Comparison of ENCODE assay signal across 18 cellular contexts in genomic region chr20:36859282-36859555, GRCh38. TPM values are rescaled to one million over a fixed set of nuclear protein-coding genes. Genes with fewer than 3 reads are reported as not detected.
DNase-seq lines count a peak whose midpoint lies in the region; ATAC-seq, FAIRE-seq and TF ChIP-seq lines count a peak whose summit lies in the region.
"Had no signal": no experiment of that assay in that cellular context is flagged by ENCODE, and none has a peak within 500 bp of the region (broad histone marks: within the 10 kb centered on the region; RNA-seq: fewer than 3 reads in every experiment).

No MANE protein-coding gene starts in this region.

- H3K27me3 ChIP-seq in HepG2 (ENCODE audit: control insufficient read depth in 1 of 2, insufficient read depth in 2 of 2, low read length in 2 of 2) (0 out of 5 replicates have a peak, but pooled peaks cover 0 to 1% of the 10 kb centered on the region in 2 experiments), right lobe of liver (peaks cover 0 to 4% of the 10 kb centered on the region in 2 donors), aorta (ENCODE audit: control insufficient read depth in 1 of 2, insufficient read depth in 2 of 2, low read length in 1 of 2) (no peaks in the 10 kb centered on the region)

- TF ChIP-seq POLR2A in HepG2 (IDR thresholded peaks at IDR 0.05; ENCODE audit: insufficient read depth in 1 of 2, low read depth in 2 of 2, low read length in 2 of 2) (no peak), right lobe of liver (IDR thresholded peaks at IDR 0.05) (no peak)

- no peak for TF ChIP-seq EP300 in HepG2 (IDR thresholded peaks at IDR 0.05; ENCODE audit: low read depth in 2 of 2, low read length in 2 of 2)
- no peak for TF ChIP-seq EP300 in HepG2 (CRISPR knock-in tag; IDR thresholded peaks at IDR 0.05; ENCODE audit: borderline replicate concordance)

- TF ChIP-seq CTCF in HepG2 (CRISPR knock-in tag; IDR thresholded peaks at IDR 0.05) (no peak), right lobe of liver (IDR thresholded peaks at IDR 0.05) (no peak), nephron (IDR thresholded peaks at IDR 0.05; ENCODE audit: unreplicated experiment in 3 of 3) (no peak)

- H4K20me1 ChIP-seq in HepG2 (ENCODE audit: insufficient read depth, low read length): no peaks in the 10 kb centered on the region

- peak; percentile 78 for FAIRE-seq in HepG2 (lab: Jason Lieb, UNC)
- FAIRE-seq: colon, kidney had no signal

- H2AFZ ChIP-seq in HepG2 (ENCODE audit: low read length): no peak overlapping the region

- no peaks in the 10 kb centered on the region; a peak in 2 of 5 replicates for H3K36me3 ChIP-seq in HepG2 (replicated peaks in 1 of 2; ENCODE audit: control insufficient read depth in 1 of 2, insufficient read depth in 2 of 2, low read length in 2 of 2)
- no peaks in the 10 kb centered on the region for H3K36me3 ChIP-seq in right lobe of liver
- H3K36me3 ChIP-seq in aorta (ENCODE audit: control insufficient read depth in 1 of 2, insufficient read depth in 2 of 2, low read length in 1 of 2): no peaks in the 10 kb centered on the region

- BruUV-seq in HepG2 (replicated peaks; lab: Mats Ljungman, UMichigan): no TSS peak

- POLR2A ChIA-PET in HepG2 (lab: Yijun Ruan, JAX): no interaction called here

- ATAC-seq in HepG2 (no peak), right lobe of liver (no peak), HG03108 (IDR thresholded peaks at IDR 0.05; ENCODE audit: unreplicated experiment) (no peak), aorta (ENCODE audit: low FRiP score) (no peak)
- ATAC-seq: activated CD4-positive, CD25-positive, alpha-beta regulatory T cell treated with anti-CD3 and anti-CD28 coated beads, Interleukin-2, amount 50 U/mL, for 24 hours; activated T-helper 17 cell treated with anti-CD3 and anti-CD28 coated beads, Interleukin-2, amount 50 U/mL, for 72 hours; stimulated activated effector memory CD8-positive, alpha-beta T cell treated with anti-CD3 and anti-CD28 coated beads, Interleukin-12 subunit alpha, Interleukin-12 subunit beta, amount 100 ng/mL, for 72 hours had no signal

- peak overlapping the region in 2 of 3 experiments; percentile 26 to 60 for H3K4me3 Mint-ChIP-seq in nephron
- H3K4me3 Mint-ChIP-seq: activated T-helper 17 cell treated with anti-CD3 and anti-CD28 coated beads, Interleukin-2, amount 50 U/mL, for 72 hours; stimulated activated effector memory CD8-positive, alpha-beta T cell treated with anti-CD3 and anti-CD28 coated beads, Interleukin-12 subunit alpha, Interleukin-12 subunit beta, amount 100 ng/mL, for 72 hours had no signal

- H3K79me2 ChIP-seq in HepG2 (ENCODE audit: insufficient read depth, low read length): peaks cover 22% of the 10 kb centered on the region

- no peak overlapping the region for H3K9ac ChIP-seq in HepG2 (ENCODE audit: insufficient read depth, low read depth, low read length)

- CTCF ChIA-PET in HepG2 (lab: Yijun Ruan, JAX; ENCODE audit: low intra/inter-chr PET ratio, low total read pairs): no interaction called here

- H3K4me1 Mint-ChIP-seq in nephron: peaks cover 47% of the 10 kb centered on the region

- TF ChIP-seq RAD21 in HepG2 (CRISPR knock-in tag; IDR thresholded peaks at IDR 0.05): no peak

- in situ Hi-C loops in HepG2 (cut with HindIII; ENCODE audit: extremely low pct_ligation_motif_present, low pct_unique_long_range_greater_than_20kb): no loop called here

- no peaks in the 10 kb centered on the region for H3K9me3 Mint-ChIP-seq in nephron
- H3K9me3 Mint-ChIP-seq: activated T-helper 17 cell treated with anti-CD3 and anti-CD28 coated beads, Interleukin-2, amount 50 U/mL, for 72 hours; stimulated activated effector memory CD8-positive, alpha-beta T cell treated with anti-CD3 and anti-CD28 coated beads, Interleukin-12 subunit alpha, Interleukin-12 subunit beta, amount 100 ng/mL, for 72 hours had no signal

- H3K9me3 ChIP-seq in HepG2 (ENCODE audit: low read length): no peaks in the 10 kb centered on the region
- H3K9me3 ChIP-seq in right lobe of liver: no peaks in the 10 kb centered on the region
- no peaks in the 10 kb centered on the region for H3K9me3 ChIP-seq in aorta (ENCODE audit: control insufficient read depth, low read length)

- intact Hi-C loops in HepG2 (cut with micrococcal nuclease; ENCODE audit: unreplicated experiment): no loop called here
- intact Hi-C loops in right lobe of liver (cut with DNase I): no loop called here
- intact Hi-C loops in aorta (cut with DNase I): no loop called here
- intact Hi-C loops in posterior cingulate gyrus (cut with DNase I): no loop called here

- H3K27me3 Mint-ChIP-seq in nephron (ENCODE audit: low read depth): no peaks in the 10 kb centered on the region

- H3K27ac Mint-ChIP-seq in nephron: peak overlapping the region in 1 of 3 experiments; percentile 38
- H3K27ac Mint-ChIP-seq: activated T-helper 17 cell treated with anti-CD3 and anti-CD28 coated beads, Interleukin-2, amount 50 U/mL, for 72 hours; stimulated activated effector memory CD8-positive, alpha-beta T cell treated with anti-CD3 and anti-CD28 coated beads, Interleukin-12 subunit alpha, Interleukin-12 subunit beta, amount 100 ng/mL, for 72 hours had no signal

- H3K4me2 ChIP-seq in HepG2 (ENCODE audit: low read depth, low read length): no peak overlapping the region

- DNase-seq in HepG2 (ENCODE audit: low spot score): no peak
- DNase-seq in right lobe of liver: no peak
- DNase-seq in effector CD8-positive, alpha-beta T cell (lab: John Stamatoyannopoulos, UW): no peak
- DNase-seq in aorta: no peak
- DNase-seq in posterior cingulate gyrus: no peak
- DNase-seq: ACHN, kidney, NCI-H1436 treated with DMSO at 0.1 percent for 48 hours had no signal

- no peak overlapping the region for H3K27ac ChIP-seq in HepG2 (ENCODE audit: extremely low read length, insufficient read depth, low read length)
- H3K27ac ChIP-seq in right lobe of liver: no peak overlapping the region
- peak overlapping the region; percentile 14 for H3K27ac ChIP-seq in cingulate gyrus (ENCODE audit: low read depth, low read length)
- no peak overlapping the region for H3K27ac ChIP-seq in aorta (ENCODE audit: low read depth in 1 of 2, low read length in 2 of 2)

- WGBS in HepG2 (ENCODE audit: low lambda C conversion rate): 94% methylated on average over 4 of the region's 4 CpGs
- WGBS in right lobe of liver (ENCODE audit: insufficient coverage, low coverage, low lambda C conversion rate, missing lambda C conversion rate): 62% methylated on average over 1 of the region's 4 CpGs
- 86% methylated on average over 4 of the region's 4 CpGs for WGBS in aorta, 2 donors

- H3K4me1 ChIP-seq in HepG2 (ENCODE audit: insufficient read depth, low read length) (peaks cover 39% of the 10 kb centered on the region), right lobe of liver (peaks cover 0 to 6% (median 0%) of the 10 kb centered on the region in 4 donors), aorta (ENCODE audit: control insufficient read depth in 1 of 2, insufficient read depth in 2 of 2, low read length in 2 of 2) (no peaks in the 10 kb centered on the region)

- no peaks in the 10 kb centered on the region for H3K36me3 Mint-ChIP-seq in nephron (ENCODE audit: low read depth)
- H3K36me3 Mint-ChIP-seq: stimulated activated effector memory CD8-positive, alpha-beta T cell treated with anti-CD3 and anti-CD28 coated beads, Interleukin-12 subunit alpha, Interleukin-12 subunit beta, amount 100 ng/mL, for 72 hours had no signal

- H3K4me3 ChIP-seq in HepG2 (replicated peaks in 1 of 3; ENCODE audit: insufficient read depth in 1 of 3, low read depth in 2 of 3, low read length in 3 of 3) (no peak overlapping the region), right lobe of liver (no peak overlapping the region), aorta (ENCODE audit: low read length in 2 of 2) (no peak overlapping the region)

TF ChIP-seq in HepG2, 621 proteins besides CTCF, POLR2A, EP300 and RAD21 (continues in another document):
- TF ChIP-seq MAZ (IDR thresholded peaks at IDR 0.05; ENCODE audit: borderline replicate concordance, low read depth, low read length): no peak
- no peak for TF ChIP-seq MAZ (CRISPR knock-in tag; IDR thresholded peaks at IDR 0.05; ENCODE audit: low read depth)
- TF ChIP-seq ZSCAN20 (CRISPR knock-in tag; IDR thresholded peaks at IDR 0.05; ENCODE audit: borderline replicate concordance): no peak
- no peak for TF ChIP-seq HMG20B (CRISPR knock-in tag; conservative IDR thresholded peaks at IDR 0.05)
- no peak for TF ChIP-seq ZNF414 (CRISPR knock-in tag; IDR thresholded peaks at IDR 0.05)

RNA-seq across cellular contexts. Expression of gene TLDC2, which starts 16.7 kb away (rescaled TPM):
- 1.2 and 1.6 TPM in 2 replicates for total RNA-seq in HepG2 (2016; rRNA removed; fragmentation: Illumina TruSeq; extraction: Trizol)
- 0.62 and 0.81 TPM in 2 replicates for total RNA-seq in HepG2 (2016; cell fraction: cytosol; rRNA removed; fragmentation: Illumina TruSeq; extraction: Trizol; ENCODE audit: low read depth)
- 1.4 and 1.9 TPM in 2 replicates for total RNA-seq in HepG2 (2016; cell fraction: insoluble cytoplasmic fraction; rRNA removed; fragmentation: Illumina TruSeq; extraction: Trizol)
- 0.99 and 1.00 TPM in 2 replicates for total RNA-seq in HepG2 (2016; cell fraction: membrane; rRNA removed; fragmentation: Illumina TruSeq; extraction: Trizol)
- 0.91 and 1.4 TPM in 2 replicates for total RNA-seq in HepG2 (2016; cell fraction: nucleus; rRNA removed; fragmentation: Illumina TruSeq; extraction: Trizol)
- 0.69 and 1.5 TPM in 2 replicates for polyA plus RNA-seq in HepG2 (2011; rRNA removed)
- polyA plus RNA-seq in HepG2 (2011; cell fraction: cytosol; rRNA removed): 0.95 and 1.1 TPM in 2 replicates
- 0.54 and 1.2 TPM in 2 replicates for polyA plus RNA-seq in HepG2 (2011; cell fraction: nucleus; rRNA removed)
- polyA plus RNA-seq in HepG2 (2012): 0.45 and 1.3 TPM in 2 replicates
- 0.27 and 0.36 TPM in 2 replicates for polyA plus RNA-seq in HepG2 (2016; cell fraction: cytosol; fragmentation: Illumina TruSeq; extraction: Trizol; ENCODE audit: low read depth)
- polyA plus RNA-seq in HepG2 (2016; cell fraction: insoluble cytoplasmic fraction; fragmentation: Illumina TruSeq; extraction: Trizol; ENCODE audit: low read depth): 1.3 and 1.7 TPM in 2 replicates
- 0.85 and 0.96 TPM in 2 replicates for polyA plus RNA-seq in HepG2 (2016; cell fraction: membrane; fragmentation: Illumina TruSeq; extraction: Trizol; ENCODE audit: low read depth)
- 0.45 and 0.70 TPM in 2 replicates for polyA plus RNA-seq in HepG2 (2016; cell fraction: nucleus; fragmentation: Illumina TruSeq; extraction: Trizol; ENCODE audit: insufficient read depth, low read depth)
- polyA minus RNA-seq in HepG2 (2011; rRNA and poly(A)+ RNA removed; ENCODE audit: low replicate concordance): 1.4 TPM in 1 of 2 replicates, not detected in the other
- polyA minus RNA-seq in HepG2 (2011; cell fraction: cytosol; rRNA and poly(A)+ RNA removed): 1.2 TPM in 1 of 2 replicates, not detected in the other
- polyA minus RNA-seq in HepG2 (2011; cell fraction: nucleus; rRNA and poly(A)+ RNA removed): 2.2 TPM in 2 replicates
- under 1 TPM in 1 of 6 experiments, not detected in 5; 0.43 TPM for total RNA-seq in right lobe of liver
- total RNA-seq in aorta: under 1 TPM in 1 of 2 donors, not detected in 1; 0.36 TPM
- polyA plus RNA-seq in aorta: 1 to 10 TPM in 1 of 2 donors, not detected in 1; 4.1 TPM
- total RNA-seq: activated CD8-positive, alpha-beta memory T cell treated with anti-CD3 and anti-CD28 coated beads for 36 hours; activated T-helper 17 cell treated with anti-CD3 and anti-CD28 coated beads, Interleukin-2, amount 50 U/mL, for 72 hours; RPMI7951; T-helper 1 cell treated with Interleukin-12 subunit alpha and Interleukin-12 subunit beta and Interleukin-4 antibody, amounts not matched to agents 30 ng/mL and 1 ng/mL, for 36 hours had no signal
